39 cellular contexts compared by ENCODE assay signal in genomic region chr14:69822456-69822855, GRCh38. TPM values are rescaled to one million over a fixed set of nuclear protein-coding genes. Genes with fewer than 3 reads are reported as not detected.
"Had no signal": no experiment of that assay in that cellular context is flagged by ENCODE, and none has a peak within 500 bp of the region (broad histone marks: within the 10 kb centered on the region; RNA-seq: fewer than 3 reads in every experiment).

No MANE protein-coding gene starts in this region.

- H3K9me3 ChIP-seq: adrenal gland, ascending aorta, body of pancreas had no signal

- H3K4me1 ChIP-seq: adrenal gland, ascending aorta, body of pancreas had no signal

- ATAC-seq: activated naive CD4-positive, alpha-beta T cell treated with anti-CD3 and anti-CD28 coated beads, Interleukin-2, amount 50 U/mL, for 72 hours; activated naive CD8-positive, alpha-beta T cell treated with anti-CD3 and anti-CD28 coated beads, Interleukin-2, amount 50 U/mL, for 24 hours; activated T-cell treated with anti-CD3 and anti-CD28 coated beads, Interleukin-2, amount 50 U/mL, for 4 hours; activated T-cell treated with anti-CD3 and anti-CD28 coated beads, Interleukin-2, amount 50 U/mL, for 72 hours; activated T-helper 17 cell treated with anti-CD3 and anti-CD28 coated beads, Interleukin-2, amount 50 U/mL, for 72 hours; body of pancreas had no signal

- FAIRE-seq: astrocyte had no signal

- H3K4me3 ChIP-seq: adrenal gland, ascending aorta, body of pancreas, cardiac muscle cell had no signal

- DNase-seq: activated effector memory CD4-positive, alpha-beta T cell treated with anti-CD3 and anti-CD28 coated beads, Interleukin-2, amount 50 U/mL, for 16 hours; activated effector memory CD4-positive, alpha-beta T cell treated with Interleukin-2 at 50 U/mL for 16 hours; activated gamma-delta T cell; activated gamma-delta T cell treated with Interleukin-2 at 50 U/mL for 16 hours; activated naive CD4-positive, alpha-beta T cell; activated naive CD4-positive, alpha-beta T cell treated with anti-CD3 and anti-CD28 coated beads for 36 hours; activated naive CD4-positive, alpha-beta T cell treated with anti-CD3 and anti-CD28 coated beads, Interleukin-2, amount 10 ng/mL, durations not matched to agents 7 days and 5 days; activated naive CD4-positive, alpha-beta T cell treated with anti-CD3 and anti-CD28 coated beads, Interleukin-2, amount 50 U/mL, for 16 hours; activated naive CD4-positive, alpha-beta T cell treated with Interleukin-2 at 50 U/mL for 16 hours; activated naive CD8-positive, alpha-beta T cell treated with anti-CD3 and anti-CD28 coated beads for 36 hours; activated naive CD8-positive, alpha-beta T cell treated with anti-CD3 and anti-CD28 coated beads, Interleukin-2, amount 10 ng/mL, durations not matched to agents 7 days and 5 days; activated naive CD8-positive, alpha-beta T cell treated with anti-CD3 and anti-CD28 coated beads, Interleukin-2, amount 50 U/mL, for 24 hours; activated T-cell treated with anti-CD3 and anti-CD28 coated beads for 4 hours; activated T-cell treated with anti-CD3 and anti-CD28 coated beads, Interleukin-2, amount 50 U/mL, for 1 hour; activated T-cell treated with anti-CD3 and anti-CD28 coated beads, Interleukin-2, amount 50 U/mL, for 24 hours; activated T-cell treated with anti-CD3 and anti-CD28 coated beads, Interleukin-2, amount 50 U/mL, for 4 hours; activated T-cell treated with anti-CD3 and anti-CD28 coated beads, Interleukin-2, amount 50 U/mL, for 48 hours; activated T-cell treated with anti-CD3 and anti-CD28 coated beads, Interleukin-2, amount 50 U/mL, for 72 hours; adrenal gland; amniotic stem cell; amygdala; anterior cingulate cortex; aorta; body of pancreas; brain microvascular endothelial cell; caudate nucleus; central memory CD4-positive, alpha-beta T cell; cerebellar nuclear complex had no signal

- H3K27ac ChIP-seq: adrenal gland, ascending aorta, body of pancreas, brain microvascular endothelial cell, cardiac muscle cell had no signal

- H3K27me3 ChIP-seq: ascending aorta, body of pancreas, brain microvascular endothelial cell had no signal

- H3K36me3 ChIP-seq: adrenal gland, ascending aorta, brain microvascular endothelial cell, cardiac muscle cell had no signal

RNA-seq across cellular contexts. Expression of gene SLC10A1, which starts 25.4 kb away (rescaled TPM):
- total RNA-seq: activated naive CD4-positive, alpha-beta T cell treated with anti-CD3 and anti-CD28 coated beads for 36 hours; activated naive CD4-positive, alpha-beta T cell treated with anti-CD3 and anti-CD28 coated beads, Interleukin-2, amount 50 U/mL, for 72 hours; activated naive CD8-positive, alpha-beta T cell treated with anti-CD3 and anti-CD28 coated beads for 36 hours; activated naive CD8-positive, alpha-beta T cell treated with anti-CD3 and anti-CD28 coated beads, Interleukin-2, amount 10 ng/mL, durations not matched to agents 7 days and 5 days; activated T-cell treated with anti-CD3 and anti-CD28 coated beads, Interleukin-2, amount 50 U/mL, for 4 hours; activated T-cell treated with anti-CD3 and anti-CD28 coated beads, Interleukin-2, amount 50 U/mL, for 72 hours; activated T-helper 1 cell treated with anti-CD3 and anti-CD28 coated beads, Interleukin-12 subunit alpha, Interleukin-12 subunit beta, Interleukin-2, Interleukin-4 antibody, amounts not matched to agents 30 ng/mL and 10 ng/mL and 1 ng/mL, durations not matched to agents 14 hours and 24 hours and 36 hours; activated T-helper 17 cell treated with anti-CD3 and anti-CD28 coated beads, Interleukin-2, amount 50 U/mL, for 72 hours; activated T-helper 2 cell treated with anti-CD3 and anti-CD28 coated beads, Interferon-gamma antibody, Interleukin-2, Interleukin-4, amounts not matched to agents 10 μg/mL and 5 μg/mL and 100 μg/mL, durations not matched to agents 14 hours and 24 hours and 36 hours; adrenal gland; aorta; ascending aorta; astrocyte; body of pancreas; cardiac muscle cell; cardiac septum; cerebellum; chondrocyte had no signal
- polyA plus RNA-seq: adipose tissue, adrenal gland, aorta, cardiac muscle cell had no signal

RNA-seq across cellular contexts. Expression of gene SMOC1, which starts 56.8 kb away (rescaled TPM):
- total RNA-seq: activated naive CD4-positive, alpha-beta T cell treated with anti-CD3 and anti-CD28 coated beads for 36 hours; activated naive CD4-positive, alpha-beta T cell treated with anti-CD3 and anti-CD28 coated beads, Interleukin-2, amount 50 U/mL, for 72 hours; activated naive CD8-positive, alpha-beta T cell treated with anti-CD3 and anti-CD28 coated beads for 36 hours; activated naive CD8-positive, alpha-beta T cell treated with anti-CD3 and anti-CD28 coated beads, Interleukin-2, amount 10 ng/mL, durations not matched to agents 7 days and 5 days; activated T-cell treated with anti-CD3 and anti-CD28 coated beads, Interleukin-2, amount 50 U/mL, for 72 hours; activated T-helper 1 cell treated with anti-CD3 and anti-CD28 coated beads, Interleukin-12 subunit alpha, Interleukin-12 subunit beta, Interleukin-2, Interleukin-4 antibody, amounts not matched to agents 30 ng/mL and 10 ng/mL and 1 ng/mL, durations not matched to agents 14 hours and 24 hours and 36 hours; activated T-helper 17 cell treated with anti-CD3 and anti-CD28 coated beads, Interleukin-2, amount 50 U/mL, for 72 hours; activated T-helper 2 cell treated with anti-CD3 and anti-CD28 coated beads, Interferon-gamma antibody, Interleukin-2, Interleukin-4, amounts not matched to agents 10 μg/mL and 5 μg/mL and 100 μg/mL, durations not matched to agents 14 hours and 24 hours and 36 hours had no signal
